ENCODE assay signal across 21 cellular contexts in genomic region chr3:169144271-169144670, GRCh38.
DNase-seq lines count a peak whose midpoint lies in the region; ATAC-seq and TF ChIP-seq lines count a peak whose summit lies in the region.
"Had no signal": no experiment of that assay in that cellular context is flagged by ENCODE, and none has a peak within 500 bp of the region (broad histone marks: within the 10 kb centered on the region; RNA-seq: fewer than 3 reads in every experiment).

No MANE protein-coding gene starts in this region.

- POLR2A ChIA-PET in CD4-positive, alpha-beta T cell (lab: Charles Lee), result no interaction called here

- no peak for TF ChIP-seq CTCF in HFF-Myc (IDR thresholded peaks at IDR 0.05; ENCODE audit: low read depth, low read length, missing control alignments)
- TF ChIP-seq CTCF in body of pancreas (IDR thresholded peaks at IDR 0.05), result no peak
- TF ChIP-seq CTCF in hepatocyte (IDR thresholded peaks at IDR 0.05; ENCODE audit: poor library complexity), result no peak
- TF ChIP-seq CTCF in gastrocnemius medialis (IDR thresholded peaks at IDR 0.05 in 4 of 5, conservative IDR thresholded peaks at IDR 0.05 in 1 of 5), result no peak
- TF ChIP-seq CTCF in CD4-positive, alpha-beta T cell (IDR thresholded peaks at IDR 0.05), result no peak

- H3K27me3 ChIP-seq in body of pancreas (peaks cover 0 to 2% of the 10 kb centered on the region in 2 donors), hepatocyte (peaks cover 27% of the 10 kb centered on the region), gastrocnemius medialis (peaks cover 46 to 75% (median 67%) of the 10 kb centered on the region in 3 donors), GM23248 (replicated peaks; ENCODE audit: insufficient read depth) (no peaks in the 10 kb centered on the region)
- H3K27me3 ChIP-seq in CD4-positive, alpha-beta T cell (ENCODE audit: control insufficient read depth, insufficient read depth, low read length), result peaks cover 72% of the 10 kb centered on the region

- intact Hi-C loops in body of pancreas (cut with DNase I), result no loop called here
- intact Hi-C loops in gastrocnemius medialis (cut with DNase I; ENCODE audit: low total_unique reads), result loop anchor here (10.0 kb wide), 1 partner anchor 621 kb away; the partner anchor contains the start of genes ACTRT3 and TERC
- intact Hi-C loops in CD4-positive, alpha-beta T cell (cut with DNase I, micrococcal nuclease), result loop anchor here in 1 of 2 experiments (10.0 kb wide), 1 partner anchor 521 kb away; the partner anchor contains the start of gene MECOM

- H3K4me1 ChIP-seq in body of pancreas, result peaks cover 18% of the 10 kb centered on the region
- H3K4me1 ChIP-seq in hepatocyte (ENCODE audit: insufficient read depth), result peaks cover 5% of the 10 kb centered on the region
- peaks cover 8 to 19% of the 10 kb centered on the region in 2 donors for H3K4me1 ChIP-seq in gastrocnemius medialis
- peaks cover 24% of the 10 kb centered on the region for H3K4me1 ChIP-seq in GM23248 (ENCODE audit: insufficient read depth)

- H3K4me3 ChIP-seq in HFF-Myc (replicated peaks; ENCODE audit: low read depth, low read length) (peak overlapping the region; percentile 72; the same call in 1 of the 2 replicates), body of pancreas (peak overlapping the region in 1 of 2 donors; percentile 42), hepatocyte (no peak overlapping the region), gastrocnemius medialis (peak overlapping the region in 3 of 4 donors; percentile 5 to 59 (median 8)), GM23248 (no peak overlapping the region)
- H3K4me3 ChIP-seq: adrenal gland, lung had no signal

- no peak overlapping the region for H3K27ac Mint-ChIP-seq in CD4-positive, alpha-beta T cell
- H3K27ac Mint-ChIP-seq: activated CD8-positive, alpha-beta memory T cell treated with anti-CD3 and anti-CD28 coated beads, Interleukin-2, amount 10 ng/mL, durations not matched to agents 7 days and 5 days; T-helper 17 cell had no signal

- H3F3A ChIP-seq in GM23248 (ENCODE audit: insufficient read depth), result 0 out of 2 replicates have a peak, but pooled peaks cover 9% of the 10 kb centered on the region

- CTCF ChIA-PET in CD4-positive, alpha-beta T cell (lab: Charles Lee), result no interaction called here

- H3K9me3 ChIP-seq in body of pancreas (no peaks in the 10 kb centered on the region), hepatocyte (ENCODE audit: low read depth) (no peaks in the 10 kb centered on the region), gastrocnemius medialis (no peaks in the 10 kb centered on the region), GM23248 (ENCODE audit: low read depth) (no peaks in the 10 kb centered on the region)
- H3K9me3 ChIP-seq in CD4-positive, alpha-beta T cell (ENCODE audit: control insufficient read depth, low read length), result no peaks in the 10 kb centered on the region
- H3K9me3 ChIP-seq: adrenal gland had no signal

- no peaks in the 10 kb centered on the region for H3K36me3 ChIP-seq in body of pancreas (replicated peaks in 1 of 2; ENCODE audit: insufficient read depth in 1 of 2, low read depth in 2 of 2)
- H3K36me3 ChIP-seq in hepatocyte (replicated peaks; ENCODE audit: insufficient read depth, low read depth), result no peaks in the 10 kb centered on the region
- no peaks in the 10 kb centered on the region for H3K36me3 ChIP-seq in gastrocnemius medialis
- no peaks in the 10 kb centered on the region for H3K36me3 ChIP-seq in GM23248 (ENCODE audit: low read depth)
- H3K36me3 ChIP-seq: adrenal gland had no signal

- H3K4me2 ChIP-seq in hepatocyte, result peak overlapping the region; percentile 0
- no peak overlapping the region for H3K4me2 ChIP-seq in GM23248 (ENCODE audit: unreplicated experiment)

- 36 to 70% methylated on average over 2 of the region's 2 CpGs for WGBS in body of pancreas, 2 donors
- WGBS in hepatocyte (ENCODE audit: low lambda C conversion rate, missing lambda C conversion rate), result 91% methylated on average over 2 of the region's 2 CpGs
- WGBS in GM23248 (ENCODE audit: low coverage in 1 of 2, low lambda C conversion rate in 2 of 2, missing lambda C conversion rate in 2 of 2), 2 experiments, result 93 to 95% methylated on average over 2 of the region's 2 CpGs

- DNase-seq in HFF-Myc (ENCODE audit: extremely low read depth, low read depth) (no peak), body of pancreas (no peak), hepatocyte (ENCODE audit: low spot score) (no peak), gastrocnemius medialis (no peak), SW 1271 (lab: John Stamatoyannopoulos, UW) (no peak), GM23248 (no peak), cerebellum (ENCODE audit: low spot score) (no peak)
- no peak for DNase-seq in CD4-positive, alpha-beta T cell
- DNase-seq: activated CD4-positive, CD25-positive, alpha-beta regulatory T cell treated with anti-CD3 and anti-CD28 coated beads, Interleukin-2, amount 50 U/mL, for 72 hours; activated CD8-positive, alpha-beta memory T cell treated with anti-CD3 and anti-CD28 coated beads, Interleukin-2, amount 10 ng/mL, durations not matched to agents 7 days and 5 days; activated effector memory CD4-positive, alpha-beta T cell treated with Interleukin-2 at 50 U/mL for 16 hours; adrenal gland; AML-193; cortex of kidney; GF-D8; NCI-H1417 treated with DMSO at 0.1 percent for 48 hours; NCI-H446 treated with DMSO at 0.1 percent for 48 hours; retina; SHP77; T-helper 17 cell had no signal

- in situ Hi-C loops in gastrocnemius medialis (cut with MboI; ENCODE audit: low sequenced_read_pairs in 4 of 4) (loop anchor here in 3 of 4 donors (5.0 to 25.0 kb wide), 3 partner anchors 518 to 601 kb away; partner anchors contain the start of gene MECOM (in 3 of the 3)), GM23248 (cut with MboI) (no loop called here)

- no peaks in the 10 kb centered on the region for H3K9me3 Mint-ChIP-seq in CD4-positive, alpha-beta T cell

- H3K36me3 Mint-ChIP-seq in CD4-positive, alpha-beta T cell (ENCODE audit: low read depth), result no peaks in the 10 kb centered on the region
- H3K36me3 Mint-ChIP-seq: activated CD8-positive, alpha-beta memory T cell treated with anti-CD3 and anti-CD28 coated beads, Interleukin-2, amount 10 ng/mL, durations not matched to agents 7 days and 5 days had no signal

- H3K4me1 Mint-ChIP-seq in CD4-positive, alpha-beta T cell (ENCODE audit: low read depth), result peaks cover 21% of the 10 kb centered on the region

- H3K9ac ChIP-seq in GM23248, result no peak overlapping the region

- H3K79me2 ChIP-seq in hepatocyte (peaks cover 16% of the 10 kb centered on the region), GM23248 (ENCODE audit: insufficient read depth) (peaks cover 15% of the 10 kb centered on the region; the same call in 1 of the 2 replicates)

- peak overlapping the region in 3 of 4 donors; percentile 19 to 90 (median 86) for H3K27ac ChIP-seq in body of pancreas
- H3K27ac ChIP-seq in hepatocyte, result no peak overlapping the region
- peak overlapping the region in 3 of 4 donors; percentile 72 to 79 (median 73) for H3K27ac ChIP-seq in gastrocnemius medialis
- no peak overlapping the region for H3K27ac ChIP-seq in CD4-positive, alpha-beta T cell (ENCODE audit: low read depth, low read length)
- no peak overlapping the region for H3K27ac ChIP-seq in GM23248
- H3K27ac ChIP-seq: adrenal gland had no signal

- TF ChIP-seq POLR2A in body of pancreas (IDR thresholded peaks at IDR 0.05) (no peak), gastrocnemius medialis (IDR thresholded peaks at IDR 0.05) (no peak)

- H3K4me3 Mint-ChIP-seq in CD4-positive, alpha-beta T cell, result no peak overlapping the region
- H3K4me3 Mint-ChIP-seq: activated CD8-positive, alpha-beta memory T cell treated with anti-CD3 and anti-CD28 coated beads, Interleukin-2, amount 10 ng/mL, durations not matched to agents 7 days and 5 days; T-helper 17 cell had no signal

- no peak overlapping the region for H2AFZ ChIP-seq in hepatocyte
- no peak overlapping the region for H2AFZ ChIP-seq in GM23248

- H3K9me2 ChIP-seq in hepatocyte (replicated peaks; ENCODE audit: insufficient read depth) (no peaks in the 10 kb centered on the region), GM23248 (ENCODE audit: insufficient read depth) (no peaks in the 10 kb centered on the region)

- peaks cover 82% of the 10 kb centered on the region for H3K27me3 Mint-ChIP-seq in CD4-positive, alpha-beta T cell

- H4K20me1 ChIP-seq in hepatocyte (ENCODE audit: insufficient read depth, poor library complexity, severe bottlenecking), result no peaks in the 10 kb centered on the region
- no peaks in the 10 kb centered on the region for H4K20me1 ChIP-seq in GM23248 (ENCODE audit: insufficient read depth)

- ATAC-seq in body of pancreas, result no peak
- no peak for ATAC-seq in gastrocnemius medialis
- ATAC-seq in CD4-positive, alpha-beta T cell (ENCODE audit: poor library complexity), result no peak
- ATAC-seq: activated CD8-positive, alpha-beta memory T cell treated with anti-CD3 and anti-CD28 coated beads, Interleukin-2, amount 10 ng/mL, durations not matched to agents 7 days and 5 days; T-helper 17 cell had no signal

Comparison
In these comparisons a context has a peak if more than half of its experiments do, and no peak if none do; other contexts are left out.
1. H3K4me3 ChIP-seq: peak in HFF-Myc (single experiment) and gastrocnemius medialis (3 of 4); none in hepatocyte (single experiment) and GM23248 (single experiment).
2. H3K27ac ChIP-seq: peak in body of pancreas (3 of 4) and gastrocnemius medialis (3 of 4); none in hepatocyte (single experiment), CD4-positive, alpha-beta T cell (single experiment) and GM23248 (single experiment).